In the genomic region with DNA sequence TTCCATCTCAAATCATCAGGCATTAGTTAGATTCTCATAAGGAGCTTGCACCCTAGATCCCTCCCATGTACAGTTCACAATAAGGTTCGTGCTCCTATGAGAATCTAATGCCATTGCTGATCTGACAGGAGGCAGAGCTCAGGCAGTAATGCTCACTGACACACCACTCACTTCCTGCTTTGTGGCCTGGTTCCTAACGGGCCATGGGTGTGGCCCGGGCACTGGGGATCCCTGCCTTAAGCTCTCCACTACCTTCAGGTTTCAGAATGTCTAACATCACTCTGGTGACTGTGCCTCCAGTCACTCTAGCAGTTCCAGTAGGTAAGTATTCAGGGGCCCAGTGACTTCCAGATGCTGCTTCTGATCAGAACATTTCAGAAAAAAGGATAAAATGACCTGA, we compare ENCODE assay signal across 23 cellular contexts.
A peak's percentile ranks its signal among the peaks of the same experiment; 100 is the strongest.
DNase-seq lines count a peak whose midpoint lies in the region; ATAC-seq, FAIRE-seq and TF ChIP-seq lines count a peak whose summit lies in the region.
"Had no signal": no experiment of that assay in that cellular context is flagged by ENCODE, and none has a peak within 500 bp of the region (broad histone marks: within the 10 kb centered on the region; RNA-seq: fewer than 3 reads in every experiment).

No MANE protein-coding gene starts in this region.

- FAIRE-seq in pancreas (lab: Jason Lieb, UNC), result no peak
- FAIRE-seq: HepG2, kidney had no signal

- no peaks in the 10 kb centered on the region for H3K9me3 ChIP-seq in pancreas
- H3K9me3 ChIP-seq: adrenal gland, uterus had no signal

- no peaks in the 10 kb centered on the region for H3K36me3 ChIP-seq in pancreas
- H3K36me3 ChIP-seq: adrenal gland, uterus had no signal

- H3K4me3 ChIP-seq in pancreas, result no peak overlapping the region
- H3K4me3 ChIP-seq: adrenal gland, hepatocyte, uterus had no signal

- no peak overlapping the region for H3K4me3 Mint-ChIP-seq in activated CD8-positive, alpha-beta memory T cell treated with anti-CD3 and anti-CD28 coated beads, Interleukin-2, amount 10 ng/mL, durations not matched to agents 7 days and 5 days
- H3K4me3 Mint-ChIP-seq: CD4-positive, CD25-positive, alpha-beta regulatory T cell; effector memory CD8-positive, alpha-beta T cell; nephron progenitor cell had no signal

- peak; percentile 87 for ATAC-seq in activated CD8-positive, alpha-beta memory T cell treated with anti-CD3 and anti-CD28 coated beads, Interleukin-2, amount 10 ng/mL, durations not matched to agents 7 days and 5 days
- ATAC-seq in HG02623 (IDR thresholded peaks at IDR 0.05; ENCODE audit: unreplicated experiment) (peak; percentile 66), esophagus mucosa (peak; percentile 38), pancreas (no peak)
- ATAC-seq: effector memory CD8-positive, alpha-beta T cell; HepG2 had no signal

- H3K4me1 ChIP-seq in pancreas, result no peaks in the 10 kb centered on the region
- H3K4me1 ChIP-seq: adrenal gland, uterus had no signal

- peak overlapping the region; percentile 17 for H3K27ac Mint-ChIP-seq in activated CD8-positive, alpha-beta memory T cell treated with anti-CD3 and anti-CD28 coated beads, Interleukin-2, amount 10 ng/mL, durations not matched to agents 7 days and 5 days
- H3K27ac Mint-ChIP-seq: effector memory CD8-positive, alpha-beta T cell; nephron progenitor cell had no signal

- peaks cover 11% of the 10 kb centered on the region for H3K4me1 Mint-ChIP-seq in activated CD8-positive, alpha-beta memory T cell treated with anti-CD3 and anti-CD28 coated beads, Interleukin-2, amount 10 ng/mL, durations not matched to agents 7 days and 5 days
- H3K4me1 Mint-ChIP-seq: CD4-positive, CD25-positive, alpha-beta regulatory T cell; nephron progenitor cell had no signal

- peaks cover under 1% of the 10 kb centered on the region for H3K9me3 Mint-ChIP-seq in activated CD8-positive, alpha-beta memory T cell treated with anti-CD3 and anti-CD28 coated beads, Interleukin-2, amount 10 ng/mL, durations not matched to agents 7 days and 5 days (ENCODE audit: low read depth)

- no peak for TF ChIP-seq CTCF in pancreas (IDR thresholded peaks at IDR 0.05)

- intact Hi-C loops in pancreas (cut with DNase I), result no loop called here

- no peak overlapping the region for H3K27ac ChIP-seq in pancreas
- H3K27ac ChIP-seq: adrenal gland, hepatocyte, uterus had no signal

- DNase-seq in activated CD8-positive, alpha-beta memory T cell treated with anti-CD3 and anti-CD28 coated beads, Interleukin-2, amount 10 ng/mL, durations not matched to agents 7 days and 5 days, result peak; percentile 54
- no peak for DNase-seq in activated CD8-positive, alpha-beta memory T cell treated with anti-CD3 and anti-CD28 coated beads, Interleukin-2, amount 50 U/mL, for 4 hours
- DNase-seq in NOMO-1 (lab: John Stamatoyannopoulos, UW; ENCODE audit: unreplicated experiment in 2 of 2) (peak; percentile 36 to 70), COLO829 (ENCODE audit: low spot score) (no peak), GM19240 (ENCODE audit: insufficient read length, low spot score) (no peak), pancreas (no peak)
- DNase-seq: adrenal gland; caudate nucleus; DMS79 treated with DMSO at 0.1 percent for 48 hours; effector memory CD8-positive, alpha-beta T cell; H7; kidney; mesenchymal stem cell; NCI-H1092 treated with DMSO at 0.1 percent for 48 hours; NCI-H2171; NCI-H748 treated with DMSO at 0.1 percent for 48 hours; nephron progenitor cell; uterus had no signal

- no peaks in the 10 kb centered on the region for H3K27me3 ChIP-seq in pancreas
- H3K27me3 ChIP-seq: adrenal gland, hepatocyte, uterus had no signal

- CTCF ChIA-PET in activated CD8-positive, alpha-beta memory T cell treated with anti-CD3 and anti-CD28 coated beads, Interleukin-2, amount 10 ng/mL, durations not matched to agents 7 days and 5 days (lab: Charles Lee), result interaction anchor here (1.2 kb wide), 1 partner anchor 271 kb away, joined by 4 read pairs; no protein-coding TSS in a partner anchor

- no peaks in the 10 kb centered on the region for H3K36me3 Mint-ChIP-seq in activated CD8-positive, alpha-beta memory T cell treated with anti-CD3 and anti-CD28 coated beads, Interleukin-2, amount 10 ng/mL, durations not matched to agents 7 days and 5 days
- H3K36me3 Mint-ChIP-seq: CD4-positive, CD25-positive, alpha-beta regulatory T cell had no signal

- H3K27me3 Mint-ChIP-seq in activated CD8-positive, alpha-beta memory T cell treated with anti-CD3 and anti-CD28 coated beads, Interleukin-2, amount 10 ng/mL, durations not matched to agents 7 days and 5 days, result peaks cover 15% of the 10 kb centered on the region

- 54 to 59% methylated on average over 3 of the region's 3 CpGs for WGBS in pancreas, 2 donors

Comparison
In these comparisons a context has a peak if more than half of its experiments do, and no peak if none do; other contexts are left out.
1. DNase-seq: peak in activated CD8-positive, alpha-beta memory T cell treated with anti-CD3 and anti-CD28 coated beads, Interleukin-2, amount 10 ng/mL, durations not matched to agents 7 days and 5 days (single experiment) and NOMO-1 (2 of 2); none in activated CD8-positive, alpha-beta memory T cell treated with anti-CD3 and anti-CD28 coated beads, Interleukin-2, amount 50 U/mL, for 4 hours (single experiment), COLO829 (single experiment), GM19240 (single experiment) and pancreas (0 of 6).
2. ATAC-seq: peak in activated CD8-positive, alpha-beta memory T cell treated with anti-CD3 and anti-CD28 coated beads, Interleukin-2, amount 10 ng/mL, durations not matched to agents 7 days and 5 days (single experiment), HG02623 (single experiment) and esophagus mucosa (single experiment); none in pancreas (0 of 4).